In genomic region chr5:72451771-72452505, GRCh38 we compare ENCODE assay signal across 8 cellular contexts. TPM values are rescaled to one million over a fixed set of nuclear protein-coding genes. Genes with fewer than 3 reads are reported as not detected.
DNase-seq lines count a peak whose midpoint lies in the region; ATAC-seq and TF ChIP-seq lines count a peak whose summit lies in the region.

No MANE protein-coding gene starts in this region.

- peaks cover 3% of the 10 kb centered on the region for H3K9me3 Mint-ChIP-seq in activated T-helper 17 cell treated with anti-CD3 and anti-CD28 coated beads, Interleukin-2, amount 50 U/mL, for 72 hours

- no peaks in the 10 kb centered on the region for H3K36me3 ChIP-seq in suprapubic skin

- in situ Hi-C loops in astrocyte of the spinal cord (cut with HindIII; ENCODE audit: low sequenced_read_pairs): no loop called here

- H3K4me1 ChIP-seq in suprapubic skin: peaks cover 40% of the 10 kb centered on the region

- no peaks in the 10 kb centered on the region for H3K4me1 Mint-ChIP-seq in activated T-helper 17 cell treated with anti-CD3 and anti-CD28 coated beads, Interleukin-2, amount 50 U/mL, for 72 hours

- H3K36me3 Mint-ChIP-seq in activated T-helper 17 cell treated with anti-CD3 and anti-CD28 coated beads, Interleukin-2, amount 50 U/mL, for 72 hours (ENCODE audit: low read depth): no peaks in the 10 kb centered on the region

- H3K4me3 ChIP-seq in astrocyte of the spinal cord (ENCODE audit: low read depth, low read length) (no peak overlapping the region), suprapubic skin (no peak overlapping the region)

- no peak overlapping the region for H3K4me3 Mint-ChIP-seq in activated T-helper 17 cell treated with anti-CD3 and anti-CD28 coated beads, Interleukin-2, amount 50 U/mL, for 72 hours

- DNase-seq in astrocyte of the spinal cord (ENCODE audit: low read depth, low spot score) (peak; percentile 92), islet precursor cell (peak; percentile 67), suprapubic skin (ENCODE audit: low spot score in 2 of 2) (peak; percentile 74 to 85), RPMI8226 (no peak)

- no peak for TF ChIP-seq POLR2A in suprapubic skin (IDR thresholded peaks at IDR 0.05)

- 40% methylated on average over 9 of the region's 13 CpGs for WGBS in suprapubic skin

- no peak overlapping the region for H3K27ac Mint-ChIP-seq in activated T-helper 17 cell treated with anti-CD3 and anti-CD28 coated beads, Interleukin-2, amount 50 U/mL, for 72 hours

- H3K27me3 Mint-ChIP-seq in activated T-helper 17 cell treated with anti-CD3 and anti-CD28 coated beads, Interleukin-2, amount 50 U/mL, for 72 hours: peaks cover 7% of the 10 kb centered on the region

- TF ChIP-seq EP300 in suprapubic skin (IDR thresholded peaks at IDR 0.05): no peak

- no peaks in the 10 kb centered on the region for H3K9me3 ChIP-seq in suprapubic skin

- H3K27ac ChIP-seq in 22Rv1: 0 out of 2 replicates have a peak overlapping the region, but pooled peaks have one; percentile 18
- peak overlapping the region; percentile 93 for H3K27ac ChIP-seq in suprapubic skin

- H3K27me3 ChIP-seq in suprapubic skin: no peaks in the 10 kb centered on the region

- peak; percentile 80 for ATAC-seq in GM19324 (IDR thresholded peaks at IDR 0.05; ENCODE audit: low FRiP score, unreplicated experiment)
- ATAC-seq in HG03354 (IDR thresholded peaks at IDR 0.05; ENCODE audit: poor library complexity, severe bottlenecking, unreplicated experiment): peak; percentile 85
- no peak for ATAC-seq in activated T-helper 17 cell treated with anti-CD3 and anti-CD28 coated beads, Interleukin-2, amount 50 U/mL, for 72 hours (replicated peaks)

- no peak for TF ChIP-seq CTCF in 22Rv1 (IDR thresholded peaks at IDR 0.05)
- no peak for TF ChIP-seq CTCF in astrocyte of the spinal cord (IDR thresholded peaks at IDR 0.05; ENCODE audit: low read depth, low read length)
- no peak for TF ChIP-seq CTCF in suprapubic skin (IDR thresholded peaks at IDR 0.05)

RNA-seq across cellular contexts. Expression of gene ZNF366, which starts 55.3 kb away (rescaled TPM):
- 1 to 10 TPM in 2 of 4 donors, under 1 TPM in 2; 0.38 to 3.8 (median 2.1) TPM for total RNA-seq in suprapubic skin
- total RNA-seq in activated T-helper 17 cell treated with anti-CD3 and anti-CD28 coated beads, Interleukin-2, amount 50 U/mL, for 72 hours: not detected
